Comparison of ENCODE assay signal across 7 cellular contexts in the genomic region with DNA sequence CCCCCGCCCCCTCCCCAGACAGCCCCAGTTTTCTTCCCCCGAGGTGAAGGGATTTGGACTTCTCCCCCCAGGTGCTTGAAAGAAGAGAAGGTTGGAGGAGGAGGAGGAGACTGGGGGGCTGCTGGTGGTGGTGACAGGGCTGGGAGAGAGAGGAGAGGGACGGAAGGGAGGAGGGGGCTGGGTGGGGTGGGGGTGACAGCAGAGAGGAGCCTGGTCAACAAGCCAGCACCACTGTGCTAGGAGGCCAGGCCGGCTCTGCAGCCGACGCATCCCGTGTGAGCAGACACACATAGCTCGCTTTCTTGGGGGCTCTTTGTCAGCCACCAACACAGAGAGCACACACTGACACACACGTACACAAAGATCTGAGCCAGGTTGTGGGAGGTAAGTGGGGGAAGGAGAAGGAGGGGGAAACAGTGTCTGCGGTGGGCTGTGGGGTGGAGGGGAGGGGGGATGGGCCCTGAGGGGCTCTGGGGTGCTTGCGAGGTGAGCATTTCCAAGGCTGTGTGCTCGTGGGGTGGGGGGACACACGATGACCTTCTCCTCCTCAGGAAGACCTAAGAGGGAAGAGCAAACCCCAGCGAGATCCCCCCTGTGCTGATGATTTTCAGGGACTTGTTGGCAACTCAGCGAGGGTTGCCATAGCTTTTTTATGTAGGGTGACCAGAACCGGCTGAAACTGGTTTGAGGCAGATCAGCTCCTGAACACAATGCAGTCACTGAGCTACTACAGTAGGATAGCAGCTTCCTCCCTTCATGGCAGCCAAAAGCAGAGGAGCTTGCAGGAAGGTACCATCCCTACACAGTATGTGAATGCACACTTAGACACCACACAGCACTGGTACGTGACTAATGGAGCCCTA. TPM values are rescaled to one million over a fixed set of nuclear protein-coding genes. Genes with fewer than 3 reads are reported as not detected.
DNase-seq lines count a peak whose midpoint lies in the region; ATAC-seq and TF ChIP-seq lines count a peak whose summit lies in the region.

A gene with protein sequence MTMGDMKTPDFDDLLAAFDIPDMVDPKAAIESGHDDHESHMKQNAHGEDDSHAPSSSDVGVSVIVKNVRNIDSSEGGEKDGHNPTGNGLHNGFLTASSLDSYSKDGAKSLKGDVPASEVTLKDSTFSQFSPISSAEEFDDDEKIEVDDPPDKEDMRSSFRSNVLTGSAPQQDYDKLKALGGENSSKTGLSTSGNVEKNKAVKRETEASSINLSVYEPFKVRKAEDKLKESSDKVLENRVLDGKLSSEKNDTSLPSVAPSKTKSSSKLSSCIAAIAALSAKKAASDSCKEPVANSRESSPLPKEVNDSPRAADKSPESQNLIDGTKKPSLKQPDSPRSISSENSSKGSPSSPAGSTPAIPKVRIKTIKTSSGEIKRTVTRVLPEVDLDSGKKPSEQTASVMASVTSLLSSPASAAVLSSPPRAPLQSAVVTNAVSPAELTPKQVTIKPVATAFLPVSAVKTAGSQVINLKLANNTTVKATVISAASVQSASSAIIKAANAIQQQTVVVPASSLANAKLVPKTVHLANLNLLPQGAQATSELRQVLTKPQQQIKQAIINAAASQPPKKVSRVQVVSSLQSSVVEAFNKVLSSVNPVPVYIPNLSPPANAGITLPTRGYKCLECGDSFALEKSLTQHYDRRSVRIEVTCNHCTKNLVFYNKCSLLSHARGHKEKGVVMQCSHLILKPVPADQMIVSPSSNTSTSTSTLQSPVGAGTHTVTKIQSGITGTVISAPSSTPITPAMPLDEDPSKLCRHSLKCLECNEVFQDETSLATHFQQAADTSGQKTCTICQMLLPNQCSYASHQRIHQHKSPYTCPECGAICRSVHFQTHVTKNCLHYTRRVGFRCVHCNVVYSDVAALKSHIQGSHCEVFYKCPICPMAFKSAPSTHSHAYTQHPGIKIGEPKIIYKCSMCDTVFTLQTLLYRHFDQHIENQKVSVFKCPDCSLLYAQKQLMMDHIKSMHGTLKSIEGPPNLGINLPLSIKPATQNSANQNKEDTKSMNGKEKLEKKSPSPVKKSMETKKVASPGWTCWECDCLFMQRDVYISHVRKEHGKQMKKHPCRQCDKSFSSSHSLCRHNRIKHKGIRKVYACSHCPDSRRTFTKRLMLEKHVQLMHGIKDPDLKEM (N-terminal part only) (plus strand): TSS at position 732 of the 863 bp plus-strand sequence. CDS start 53,411 bp downstream, outside the sequence.

- H3K9me3 Mint-ChIP-seq in activated naive CD8-positive, alpha-beta T cell treated with anti-CD3 and anti-CD28 coated beads, Interleukin-2, amount 50 U/mL, for 24 hours, result peaks cover 3% of the 10 kb centered on the region

- no peak within 1 kb of the TSS for H3K4me3 Mint-ChIP-seq in activated naive CD8-positive, alpha-beta T cell treated with anti-CD3 and anti-CD28 coated beads, Interleukin-2, amount 50 U/mL, for 24 hours

- peaks cover 3% of the 10 kb centered on the region for H3K36me3 Mint-ChIP-seq in activated naive CD8-positive, alpha-beta T cell treated with anti-CD3 and anti-CD28 coated beads, Interleukin-2, amount 50 U/mL, for 24 hours (ENCODE audit: low read depth)

- H3K27me3 Mint-ChIP-seq in activated naive CD8-positive, alpha-beta T cell treated with anti-CD3 and anti-CD28 coated beads, Interleukin-2, amount 50 U/mL, for 24 hours, result peaks cover 54% of the 10 kb centered on the region

- H3K27ac Mint-ChIP-seq in activated naive CD8-positive, alpha-beta T cell treated with anti-CD3 and anti-CD28 coated beads, Interleukin-2, amount 50 U/mL, for 24 hours, result no peak within 1 kb of the TSS

- intact Hi-C loops in Right ventricle myocardium inferior (cut with DNase I), result loop anchor here (5.0 kb wide), 5 partner anchors 48 to 203 kb away; no protein-coding TSS in a partner anchor

- peaks cover 5% of the 10 kb centered on the region for H3K4me1 Mint-ChIP-seq in activated naive CD8-positive, alpha-beta T cell treated with anti-CD3 and anti-CD28 coated beads, Interleukin-2, amount 50 U/mL, for 24 hours

- peak; percentile 17 for DNase-seq in NCI-H2081 treated with DMSO at 0.1 percent for 48 hours (lab: John Stamatoyannopoulos, UW)
- DNase-seq in activated naive CD8-positive, alpha-beta T cell treated with anti-CD3 and anti-CD28 coated beads, Interleukin-2, amount 50 U/mL, for 24 hours, result no peak
- no peak for DNase-seq in Right ventricle myocardium inferior (ENCODE audit: missing footprints)
- peak in 55 of 56 donors; percentile 9 to 86 (median 67) for DNase-seq in nucleus accumbens (lab: John Stamatoyannopoulos, UW)

- ATAC-seq in activated naive CD8-positive, alpha-beta T cell treated with anti-CD3 and anti-CD28 coated beads, Interleukin-2, amount 50 U/mL, for 24 hours, result peak; percentile 36
- ATAC-seq in Right ventricle myocardium inferior, result peak; percentile 44
- no peak for ATAC-seq in HG03045 (IDR thresholded peaks at IDR 0.05; ENCODE audit: unreplicated experiment)
- no peak for ATAC-seq in HG02642 (IDR thresholded peaks at IDR 0.05; ENCODE audit: poor library complexity, unreplicated experiment)

- TF ChIP-seq CTCF in GM12875 (IDR thresholded peaks at IDR 0.05; ENCODE audit: borderline replicate concordance, insufficient read depth, low read depth, low read length), result no peak

- peak within 1 kb of the TSS; percentile 32 for H3K4me3 ChIP-seq in GM12875 (ENCODE audit: low read depth, low read length)

RNA-seq across cellular contexts. Expression of the gene that starts here (rescaled TPM):
- 64.1 TPM for total RNA-seq in Right ventricle myocardium inferior

Comparison
In these comparisons a context has a peak if more than half of its experiments do, and no peak if none do; other contexts are left out.
1. DNase-seq: peak in NCI-H2081 treated with DMSO at 0.1 percent for 48 hours (single experiment) and nucleus accumbens (55 of 56); none in activated naive CD8-positive, alpha-beta T cell treated with anti-CD3 and anti-CD28 coated beads, Interleukin-2, amount 50 U/mL, for 24 hours (single experiment) and Right ventricle myocardium inferior (single experiment).
2. ATAC-seq: peak in activated naive CD8-positive, alpha-beta T cell treated with anti-CD3 and anti-CD28 coated beads, Interleukin-2, amount 50 U/mL, for 24 hours (single experiment) and Right ventricle myocardium inferior (single experiment); none in HG03045 (single experiment) and HG02642 (single experiment).